In the genomic region with DNA sequence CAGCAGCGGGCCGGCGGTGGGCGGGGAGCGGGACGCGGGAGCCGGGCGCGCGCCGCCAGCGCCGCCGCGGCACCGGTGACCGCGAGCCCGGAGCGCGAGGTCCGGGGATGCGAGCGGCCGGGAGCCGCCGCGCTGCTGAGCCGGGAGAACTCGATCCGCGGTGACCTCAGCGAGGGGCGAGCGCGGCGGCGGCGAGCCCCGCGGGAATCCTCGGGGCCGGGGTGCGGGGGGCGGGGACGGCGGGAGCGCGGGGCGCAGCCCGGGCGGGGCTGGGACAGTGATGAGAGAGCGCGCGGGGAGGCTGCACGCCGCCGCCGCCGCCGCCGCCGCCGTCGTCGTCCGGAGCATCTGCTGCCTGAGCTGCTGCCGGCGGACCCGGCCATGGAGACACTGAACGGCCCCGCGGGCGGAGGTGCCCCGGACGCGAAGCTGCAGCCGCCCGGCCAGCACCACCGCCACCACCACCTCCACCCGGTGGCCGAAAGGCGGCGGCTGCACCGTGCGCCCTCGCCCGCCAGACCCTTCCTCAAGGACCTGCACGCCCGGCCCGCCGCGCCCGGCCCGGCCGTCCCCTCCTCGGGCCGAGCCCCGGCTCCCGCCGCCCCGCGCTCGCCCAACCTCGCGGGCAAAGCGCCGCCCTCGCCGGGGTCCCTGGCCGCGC, we compare ENCODE assay signal across 1 cellular context.
TF ChIP-seq lines count a peak whose summit lies in the region.

Gene MTCL1 (plus strand): TSS at position 277 of the 661 bp plus-strand sequence. CDS start 105 bp downstream, at position 382.

TF ChIP-seq in IMR-90, 13 proteins besides CTCF, POLR2A, EP300 and RAD21 (continued from another document):
- no peak for TF ChIP-seq RFX5 (IDR thresholded peaks at IDR 0.05; ENCODE audit: low read depth, low read length)
- no peak for TF ChIP-seq CEBPB (IDR thresholded peaks at IDR 0.05; ENCODE audit: low read depth, low read length)
- no peak for TF ChIP-seq RCOR1 (IDR thresholded peaks at IDR 0.05; ENCODE audit: insufficient replicate concordance, low read length)
- TF ChIP-seq NFE2L2 (IDR thresholded peaks at IDR 0.05; ENCODE audit: low read depth, low read length), result no peak
- TF ChIP-seq MAFK (IDR thresholded peaks at IDR 0.05; ENCODE audit: low read depth, low read length), result no peak
- no peak for TF ChIP-seq MXI1 (IDR thresholded peaks at IDR 0.05; ENCODE audit: borderline replicate concordance, low read depth, low read length)
- no peak for TF ChIP-seq FOS (IDR thresholded peaks at IDR 0.05; ENCODE audit: low read depth, low read length)
- TF ChIP-seq SMC3 (IDR thresholded peaks at IDR 0.05; ENCODE audit: low read depth, low read length), result no peak
- TF ChIP-seq, protein P1, sequence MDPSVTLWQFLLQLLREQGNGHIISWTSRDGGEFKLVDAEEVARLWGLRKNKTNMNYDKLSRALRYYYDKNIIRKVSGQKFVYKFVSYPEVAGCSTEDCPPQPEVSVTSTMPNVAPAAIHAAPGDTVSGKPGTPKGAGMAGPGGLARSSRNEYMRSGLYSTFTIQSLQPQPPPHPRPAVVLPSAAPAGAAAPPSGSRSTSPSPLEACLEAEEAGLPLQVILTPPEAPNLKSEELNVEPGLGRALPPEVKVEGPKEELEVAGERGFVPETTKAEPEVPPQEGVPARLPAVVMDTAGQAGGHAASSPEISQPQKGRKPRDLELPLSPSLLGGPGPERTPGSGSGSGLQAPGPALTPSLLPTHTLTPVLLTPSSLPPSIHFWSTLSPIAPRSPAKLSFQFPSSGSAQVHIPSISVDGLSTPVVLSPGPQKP (IDR thresholded peaks at IDR 0.05; ENCODE audit: borderline replicate concordance, low read depth, low read length), result no peak
- TF ChIP-seq, protein P2, sequence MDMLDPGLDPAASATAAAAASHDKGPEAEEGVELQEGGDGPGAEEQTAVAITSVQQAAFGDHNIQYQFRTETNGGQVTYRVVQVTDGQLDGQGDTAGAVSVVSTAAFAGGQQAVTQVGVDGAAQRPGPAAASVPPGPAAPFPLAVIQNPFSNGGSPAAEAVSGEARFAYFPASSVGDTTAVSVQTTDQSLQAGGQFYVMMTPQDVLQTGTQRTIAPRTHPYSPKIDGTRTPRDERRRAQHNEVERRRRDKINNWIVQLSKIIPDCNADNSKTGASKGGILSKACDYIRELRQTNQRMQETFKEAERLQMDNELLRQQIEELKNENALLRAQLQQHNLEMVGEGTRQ (IDR thresholded peaks at IDR 0.05; ENCODE audit: low read depth, low read length), result no peak
- no peak for TF ChIP-seq BHLHE40 (IDR thresholded peaks at IDR 0.05; ENCODE audit: low read depth, low read length)
